In genomic region chr6:116570856-116571682, GRCh38 we compare ENCODE assay signal across 1 cellular context.
TF ChIP-seq lines count a peak whose summit lies in the region.

RWDD1 (plus strand) TSS chr6:116571504; CDS start chr6:116571583, 79 bp downstream.

TF ChIP-seq in K562, 482 proteins besides CTCF, POLR2A, EP300 and RAD21 (continued from another document and continues in another):
- TF ChIP-seq MXD1 (CRISPR knock-in tag; IDR thresholded peaks at IDR 0.05; ENCODE audit: borderline replicate concordance, poor library complexity, severe bottlenecking) (no peak), ZNF282 (CRISPR knock-in tag; IDR thresholded peaks at IDR 0.05) (no peak), TFE3 (CRISPR knock-in tag; IDR thresholded peaks at IDR 0.05) (no peak), ZNF124 (CRISPR knock-in tag; IDR thresholded peaks at IDR 0.05) (no peak), STAT5A (IDR thresholded peaks at IDR 0.05; ENCODE audit: borderline replicate concordance, low read length) (no peak), DNMT1 (IDR thresholded peaks at IDR 0.05) (no peak), YY1 (IDR thresholded peaks at IDR 0.05; ENCODE audit: borderline replicate concordance in 1 of 3, control insufficient read depth in 1 of 3, extremely low read depth in 1 of 3, insufficient read depth in 3 of 3, insufficient read length in 1 of 3, insufficient replicate concordance in 2 of 3, low read depth in 1 of 3, low read length in 2 of 3) (peak in 2 of 3 experiments; percentile 59 to 72), U2AF2 (optimal IDR thresholded peaks at IDR 0.05; ENCODE audit: low read depth, low read length) (no peak), KLF6 (CRISPR knock-in tag; IDR thresholded peaks at IDR 0.05; ENCODE audit: borderline replicate concordance) (no peak), SRSF1 (IDR thresholded peaks at IDR 0.05; ENCODE audit: low read depth, low read length) (no peak), KDM4B (IDR thresholded peaks at IDR 0.05; ENCODE audit: borderline replicate concordance in 2 of 2, low read depth in 1 of 2) (peak in 1 of 2 experiments; percentile 69; a peak in 1 of 4 replicates), RNF2 (IDR thresholded peaks at IDR 0.05) (peak; percentile 83), PCBP2 (IDR thresholded peaks at IDR 0.05; ENCODE audit: low read depth, low read length, poor library complexity, severe bottlenecking) (no peak), ARID4B (CRISPR knock-in tag; IDR thresholded peaks at IDR 0.05) (peak; percentile 80), ZC3H11A (IDR thresholded peaks at IDR 0.05; ENCODE audit: low read depth, low read length) (0 out of 2 replicates have a peak, but pooled peaks have one; percentile 65), ID3 (CRISPR knock-in tag; IDR thresholded peaks at IDR 0.05) (no peak), ID3 (tag; IDR thresholded peaks at IDR 0.05) (peak; percentile 63; the same call in 1 of the 2 replicates), LARP7 (IDR thresholded peaks at IDR 0.05) (no peak), RBFOX2 (IDR thresholded peaks at IDR 0.05; ENCODE audit: low read depth, low read length) (peak; percentile 98), PPARD (CRISPR knock-in tag; IDR thresholded peaks at IDR 0.05) (no peak), ZNF133 (CRISPR knock-in tag; IDR thresholded peaks at IDR 0.05) (no peak), NELFE (IDR thresholded peaks at IDR 0.05; ENCODE audit: insufficient read depth, insufficient read length) (no peak), HDAC2 (IDR thresholded peaks at IDR 0.05) (peak; percentile 60; the same call in 1 of the 2 replicates), PRPF4 (IDR thresholded peaks at IDR 0.05; ENCODE audit: insufficient read depth, low read depth, low read length, poor library complexity, severe bottlenecking) (no peak), NCOA6 (IDR thresholded peaks at IDR 0.05) (no peak), KAT8 (IDR thresholded peaks at IDR 0.05; ENCODE audit: low read depth) (no peak), ZBTB49 (CRISPR knock-in tag; IDR thresholded peaks at IDR 0.05; ENCODE audit: borderline replicate concordance) (no peak), ZNF395 (CRISPR knock-in tag; IDR thresholded peaks at IDR 0.05) (peak; percentile 94), ZNF589 (CRISPR knock-in tag; IDR thresholded peaks at IDR 0.05; ENCODE audit: low read depth) (no peak), ZZZ3 (IDR thresholded peaks at IDR 0.05) (peak; percentile 97), ZNF668 (CRISPR knock-in tag; IDR thresholded peaks at IDR 0.05) (no peak), ZNF232 (CRISPR knock-in tag; IDR thresholded peaks at IDR 0.05) (no peak), ZNF76 (CRISPR knock-in tag; IDR thresholded peaks at IDR 0.05; ENCODE audit: borderline replicate concordance) (no peak), ZKSCAN8 (CRISPR knock-in tag; IDR thresholded peaks at IDR 0.05) (no peak), TCF7 (IDR thresholded peaks at IDR 0.05; ENCODE audit: borderline replicate concordance) (peak; percentile 30; the same call in 1 of the 2 replicates), ZNF407 (IDR thresholded peaks at IDR 0.05; ENCODE audit: low read depth) (no peak), MTA1 (IDR thresholded peaks at IDR 0.05; ENCODE audit: borderline replicate concordance) (peak; percentile 95), MIER1 (IDR thresholded peaks at IDR 0.05; ENCODE audit: low read depth) (no peak), BRD9 (IDR thresholded peaks at IDR 0.05; ENCODE audit: low read depth, partially characterized antibody) (no peak), TAF9B (IDR thresholded peaks at IDR 0.05; ENCODE audit: partially characterized antibody) (peak; percentile 88)
